Comparison of ENCODE assay signal across 33 cellular contexts in the genomic region with DNA sequence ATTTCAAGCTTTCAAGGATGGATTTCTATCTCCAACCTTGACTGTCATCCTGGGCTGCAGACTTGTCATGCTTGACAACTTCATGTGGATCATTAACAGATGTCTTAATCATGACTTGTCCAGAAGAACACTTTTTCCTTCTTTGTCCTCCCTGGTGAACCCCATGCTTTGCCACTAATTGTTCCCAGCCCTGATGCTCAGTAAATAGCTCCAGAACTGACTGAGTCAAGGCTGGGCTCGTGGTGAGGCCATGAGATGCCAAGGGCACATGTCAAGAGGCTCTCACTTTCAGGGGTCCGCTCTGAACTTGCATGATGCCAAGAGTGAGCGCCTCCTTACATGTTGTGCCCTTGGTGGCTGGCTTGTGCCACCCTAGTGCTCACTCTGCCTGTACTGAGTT. TPM values are rescaled to one million over a fixed set of nuclear protein-coding genes. Genes with fewer than 3 reads are reported as not detected.
"Had no signal": no experiment of that assay in that cellular context is flagged by ENCODE, and none has a peak within 500 bp of the region (broad histone marks: within the 10 kb centered on the region; RNA-seq: fewer than 3 reads in every experiment).

No MANE protein-coding gene starts in this region.

- H3K27me3 ChIP-seq: adrenal gland, body of pancreas, colonic mucosa, heart right ventricle, sigmoid colon, upper lobe of left lung, vagina had no signal

- H3K4me3 ChIP-seq: adrenal gland, body of pancreas, cardiac muscle cell, colonic mucosa, heart right ventricle, sigmoid colon, upper lobe of left lung, vagina had no signal

- H3K27ac ChIP-seq: adrenal gland, body of pancreas, cardiac muscle cell, colonic mucosa, epithelial cell of prostate, upper lobe of left lung, vagina had no signal

- H3K36me3 ChIP-seq: adrenal gland, cardiac muscle cell, colonic mucosa, heart right ventricle, sigmoid colon, upper lobe of left lung, vagina had no signal

- DNase-seq: activated CD4-positive, alpha-beta memory T cell treated with anti-CD3 and anti-CD28 coated beads for 36 hours; activated CD4-positive, alpha-beta T cell treated with anti-CD3 and anti-CD28 coated beads, Interleukin-2, amount 10 ng/mL, durations not matched to agents 24 days and 14 days; activated CD4-positive, CD25-positive, alpha-beta regulatory T cell treated with anti-CD3 and anti-CD28 coated beads, Interleukin-2, amount 50 U/mL, for 72 hours; activated CD8-positive, alpha-beta memory T cell treated with anti-CD3 and anti-CD28 coated beads, Interleukin-2, amount 50 U/mL, for 4 hours; activated effector memory CD4-positive, alpha-beta T cell treated with anti-CD3 and anti-CD28 coated beads, Interleukin-2, amount 50 U/mL, for 16 hours; activated naive CD4-positive, alpha-beta T cell treated with anti-CD3 and anti-CD28 coated beads for 36 hours; activated naive CD8-positive, alpha-beta T cell treated with anti-CD3 and anti-CD28 coated beads for 36 hours; activated T-cell treated with anti-CD3 and anti-CD28 coated beads, Interleukin-2, amount 50 U/mL, for 1 hour; adrenal gland; aorta; body of pancreas; cerebellar nuclear complex; colonic mucosa; effector CD8-positive, alpha-beta T cell; heart right ventricle; left cardiac atrium; mammary epithelial cell; retina; sigmoid colon; small intestine; stimulated activated CD4-positive, alpha-beta T cell treated with anti-CD3 and anti-CD28 coated beads, Interleukin-4, amount 100 ng/mL, for 24 hours; T-helper 2 cell; upper lobe of left lung had no signal

- H3K9me3 ChIP-seq: adrenal gland, body of pancreas, colonic mucosa, heart right ventricle, sigmoid colon, upper lobe of left lung, vagina had no signal

- ATAC-seq: body of pancreas; stimulated activated effector memory CD8-positive, alpha-beta T cell treated with anti-CD3 and anti-CD28 coated beads, Interleukin-12 subunit alpha, Interleukin-12 subunit beta, amount 100 ng/mL, for 72 hours had no signal

RNA-seq across cellular contexts. Expression of a gene that starts 48.9 kb away (rescaled TPM):
- total RNA-seq: activated CD4-positive, alpha-beta memory T cell treated with anti-CD3 and anti-CD28 coated beads for 36 hours; activated CD4-positive, alpha-beta T cell treated with anti-CD3 and anti-CD28 coated beads, Interleukin-2, amount 10 ng/mL, durations not matched to agents 24 days and 14 days; activated CD8-positive, alpha-beta memory T cell treated with anti-CD3 and anti-CD28 coated beads for 36 hours; activated naive CD4-positive, alpha-beta T cell treated with anti-CD3 and anti-CD28 coated beads for 36 hours; activated naive CD8-positive, alpha-beta T cell treated with anti-CD3 and anti-CD28 coated beads for 36 hours; activated T-helper 1 cell treated with anti-CD3 and anti-CD28 coated beads, Interleukin-12 subunit alpha, Interleukin-12 subunit beta, Interleukin-2, Interleukin-4 antibody, amounts not matched to agents 30 ng/mL and 10 ng/mL and 1 ng/mL, durations not matched to agents 14 hours and 24 hours and 36 hours; dermis microvascular lymphatic vessel endothelial cell; fibroblast of villous mesenchyme; progenitor cell of endocrine pancreas; subcutaneous adipose tissue had no signal
